ENCODE assay signal across 11 cellular contexts in the genomic region with DNA sequence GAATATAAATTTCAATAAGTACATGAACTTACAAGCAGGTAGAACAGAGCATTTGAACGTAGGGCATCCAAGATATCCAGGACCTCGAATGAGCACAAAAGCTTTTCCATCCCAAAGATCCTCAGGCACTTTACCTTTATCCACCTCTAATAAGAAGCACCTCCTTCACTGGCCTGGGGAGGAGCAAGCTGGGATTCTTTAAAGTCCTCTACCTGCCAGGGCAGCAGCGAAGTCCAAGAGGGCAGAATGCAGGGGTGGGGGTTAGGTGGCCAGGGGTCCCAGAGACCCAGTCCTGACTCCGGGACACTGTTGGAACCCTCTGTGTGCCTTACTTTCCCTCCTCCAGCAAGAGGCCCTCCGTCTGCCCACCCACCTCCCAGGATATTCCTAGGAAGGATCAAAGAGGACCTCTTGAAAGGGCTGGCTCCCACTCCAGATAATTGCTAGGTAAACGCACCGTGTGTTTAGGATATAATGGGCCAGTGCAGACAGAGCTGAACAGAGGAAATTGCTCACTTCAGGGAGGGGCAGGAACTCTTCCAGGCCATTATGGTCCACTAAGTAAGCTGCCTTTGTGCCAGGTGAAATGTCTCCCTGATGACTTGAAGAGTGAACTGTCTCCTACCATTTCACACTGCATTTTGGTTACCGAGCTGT.
DNase-seq lines count a peak whose midpoint lies in the region; ATAC-seq, FAIRE-seq and TF ChIP-seq lines count a peak whose summit lies in the region.
"Had no signal": no experiment of that assay in that cellular context is flagged by ENCODE, and none has a peak within 500 bp of the region (broad histone marks: within the 10 kb centered on the region; RNA-seq: fewer than 3 reads in every experiment).

No MANE protein-coding gene starts in this region.

- peak overlapping the region; percentile 76 for H2AFZ ChIP-seq in keratinocyte (ENCODE audit: control insufficient read depth, low read length)
- no peak overlapping the region for H2AFZ ChIP-seq in hepatocyte

- ATAC-seq in GM18861 (IDR thresholded peaks at IDR 0.05; ENCODE audit: unreplicated experiment): no peak
- ATAC-seq: body of pancreas had no signal

- H3K4me2 ChIP-seq in keratinocyte (ENCODE audit: control insufficient read depth, extremely low read depth, insufficient read depth, low read depth, low read length) (peak overlapping the region; percentile 49), hepatocyte (no peak overlapping the region)

- H3K9me2 ChIP-seq in hepatocyte (replicated peaks; ENCODE audit: insufficient read depth): no peaks in the 10 kb centered on the region

- H3K36me3 ChIP-seq in keratinocyte (ENCODE audit: control insufficient read depth in 2 of 2, extremely low read depth in 1 of 2, insufficient read depth in 2 of 2, low read length in 2 of 2) (no peaks in the 10 kb centered on the region), hepatocyte (replicated peaks; ENCODE audit: insufficient read depth, low read depth) (no peaks in the 10 kb centered on the region)

- no peaks in the 10 kb centered on the region for H3K9me1 ChIP-seq in keratinocyte (ENCODE audit: control insufficient read depth, extremely low read depth, insufficient read depth, low read length)

- no peaks in the 10 kb centered on the region for H3K9me3 Mint-ChIP-seq in activated CD4-positive, alpha-beta T cell treated with anti-CD3 and anti-CD28 coated beads, Interleukin-2, amount 10 ng/mL, durations not matched to agents 7 days and 5 days

- H4K20me1 ChIP-seq in keratinocyte (ENCODE audit: control insufficient read depth, extremely low read depth, insufficient read depth, low read length): no peaks in the 10 kb centered on the region
- H4K20me1 ChIP-seq in hepatocyte (ENCODE audit: insufficient read depth, poor library complexity, severe bottlenecking): no peaks in the 10 kb centered on the region

- whole genome bisulfite sequencing in hepatocyte (ENCODE audit: low lambda C conversion rate, missing lambda C conversion rate): 46% methylated on average over 8 of the region's 8 CpGs

- TF ChIP-seq CTCF in keratinocyte (optimal IDR thresholded peaks at IDR 0.05 in 1 of 3, IDR thresholded peaks at IDR 0.05 in 1 of 3, conservative IDR thresholded peaks at IDR 0.05 in 1 of 3; ENCODE audit: extremely low read depth in 1 of 3, insufficient read depth in 2 of 3, low read length in 3 of 3) (no peak), hepatocyte (IDR thresholded peaks at IDR 0.05; ENCODE audit: poor library complexity) (no peak)

- H3K4me1 ChIP-seq in keratinocyte (ENCODE audit: control insufficient read depth, extremely low read depth, insufficient read depth, low read length) (peaks cover 24% of the 10 kb centered on the region), hepatocyte (ENCODE audit: insufficient read depth) (no peaks in the 10 kb centered on the region)

- H3K79me2 ChIP-seq in keratinocyte (ENCODE audit: control insufficient read depth, insufficient read depth, low read length) (no peaks in the 10 kb centered on the region), hepatocyte (no peaks in the 10 kb centered on the region)

- peak; percentile 72 for FAIRE-seq in keratinocyte (lab: Jason Lieb, UNC)

- CTCF ChIA-PET in activated CD4-positive, alpha-beta T cell treated with anti-CD3 and anti-CD28 coated beads, Interleukin-2, amount 10 ng/mL, durations not matched to agents 7 days and 5 days (lab: Charles Lee): interaction anchor here (1.6 to 2.4 kb wide), 2 partner anchors 9 to 14 kb away, joined by 4 to 9 read pairs; no protein-coding TSS in a partner anchor

- H3K27me3 Mint-ChIP-seq in activated CD4-positive, alpha-beta T cell treated with anti-CD3 and anti-CD28 coated beads, Interleukin-2, amount 10 ng/mL, durations not matched to agents 7 days and 5 days: peaks cover 8% of the 10 kb centered on the region

- dilution Hi-C loops in keratinocyte (cut with MboI; ENCODE audit: extremely low pct_ligation_motif_present, low sequenced_read_pairs): no loop called here

- H3K4me3 ChIP-seq in keratinocyte (ENCODE audit: control insufficient read depth in 2 of 3, extremely low read depth in 1 of 3, insufficient read depth in 2 of 3, low read depth in 1 of 3, low read length in 3 of 3) (no peak overlapping the region), hepatocyte (no peak overlapping the region)
- H3K4me3 ChIP-seq: body of pancreas, testis had no signal

- H3K27me3 ChIP-seq in keratinocyte (ENCODE audit: control insufficient read depth, extremely low read depth, insufficient read depth, low read length) (no peaks in the 10 kb centered on the region), hepatocyte (no peaks in the 10 kb centered on the region)
- H3K27me3 ChIP-seq: body of pancreas, testis had no signal

- DNase-seq in COR-L47 (lab: John Stamatoyannopoulos, UW) (peak; percentile 86), NCI-H1417 (lab: John Stamatoyannopoulos, UW) (peak; percentile 95 to 100 (median 97)), NCI-H69 (lab: John Stamatoyannopoulos, UW) (peak; percentile 99), keratinocyte (ENCODE audit: low read depth, low spot score) (no peak), hepatocyte (ENCODE audit: low spot score) (no peak), HK-2 (ENCODE audit: unreplicated experiment) (no peak)
- no peak for DNase-seq in activated CD4-positive, alpha-beta T cell treated with anti-CD3 and anti-CD28 coated beads, Interleukin-2, amount 10 ng/mL, durations not matched to agents 7 days and 5 days
- DNase-seq: activated CD4-positive, CD25-positive, alpha-beta regulatory T cell treated with anti-CD3 and anti-CD28 coated beads, Interleukin-2, amount 50 U/mL, for 72 hours; body of pancreas; testis had no signal

- peaks cover 9% of the 10 kb centered on the region for H3K4me1 Mint-ChIP-seq in activated CD4-positive, alpha-beta T cell treated with anti-CD3 and anti-CD28 coated beads, Interleukin-2, amount 10 ng/mL, durations not matched to agents 7 days and 5 days

- H3K9me3 ChIP-seq in keratinocyte (ENCODE audit: control insufficient read depth, low read depth, low read length): no peaks in the 10 kb centered on the region
- no peaks in the 10 kb centered on the region for H3K9me3 ChIP-seq in hepatocyte (ENCODE audit: low read depth)
- H3K9me3 ChIP-seq: body of pancreas, testis had no signal

- no peaks in the 10 kb centered on the region for H3K36me3 Mint-ChIP-seq in activated CD4-positive, alpha-beta T cell treated with anti-CD3 and anti-CD28 coated beads, Interleukin-2, amount 10 ng/mL, durations not matched to agents 7 days and 5 days (ENCODE audit: low read depth)

- no peak overlapping the region for H3K4me3 Mint-ChIP-seq in activated CD4-positive, alpha-beta T cell treated with anti-CD3 and anti-CD28 coated beads, Interleukin-2, amount 10 ng/mL, durations not matched to agents 7 days and 5 days

- POLR2A ChIA-PET in activated CD4-positive, alpha-beta T cell treated with anti-CD3 and anti-CD28 coated beads, Interleukin-2, amount 10 ng/mL, durations not matched to agents 7 days and 5 days (lab: Charles Lee): no interaction called here

- H3K9ac ChIP-seq in keratinocyte (ENCODE audit: control insufficient read depth, extremely low read depth, insufficient read depth, low read length): no peak overlapping the region

- H3K27ac Mint-ChIP-seq in activated CD4-positive, alpha-beta T cell treated with anti-CD3 and anti-CD28 coated beads, Interleukin-2, amount 10 ng/mL, durations not matched to agents 7 days and 5 days: no peak overlapping the region

- H3K27ac ChIP-seq in keratinocyte (ENCODE audit: control insufficient read depth, insufficient read depth, low read length): no peak overlapping the region
- H3K27ac ChIP-seq in hepatocyte: no peak overlapping the region
- H3K27ac ChIP-seq: body of pancreas, testis had no signal

Comparison
In these comparisons a context has a peak if more than half of its experiments do, and no peak if none do; other contexts are left out.
1. DNase-seq: peak in COR-L47 (single experiment), NCI-H1417 (3 of 3) and NCI-H69 (single experiment); none in keratinocyte (single experiment), hepatocyte (single experiment), activated CD4-positive, alpha-beta T cell treated with anti-CD3 and anti-CD28 coated beads, Interleukin-2, amount 10 ng/mL, durations not matched to agents 7 days and 5 days (single experiment) and HK-2 (single experiment).